In genomic region chr13:111944171-111944583, GRCh38 we compare ENCODE assay signal across 17 cellular contexts.
A peak's percentile ranks its signal among the peaks of the same experiment; 100 is the strongest.
DNase-seq lines count a peak whose midpoint lies in the region; ATAC-seq and TF ChIP-seq lines count a peak whose summit lies in the region.
"Had no signal": no experiment of that assay in that cellular context is flagged by ENCODE, and none has a peak within 500 bp of the region (broad histone marks: within the 10 kb centered on the region; RNA-seq: fewer than 3 reads in every experiment).

No MANE protein-coding gene starts in this region.

- no peaks in the 10 kb centered on the region for H4K20me1 ChIP-seq in BLaER1

- no peak overlapping the region for H3K4me3 Mint-ChIP-seq in osteocyte (ENCODE audit: unreplicated experiment)
- H3K4me3 Mint-ChIP-seq: B cell; CD4-positive, alpha-beta T cell had no signal

- ATAC-seq in left lobe of liver, result no peak

- no peaks in the 10 kb centered on the region for H3K36me3 ChIP-seq in BLaER1

- no peaks in the 10 kb centered on the region for H3K36me3 Mint-ChIP-seq in osteocyte (ENCODE audit: unreplicated experiment)

- no peak overlapping the region for H3K9ac ChIP-seq in BLaER1

- no peaks in the 10 kb centered on the region for H3K4me1 Mint-ChIP-seq in osteocyte (ENCODE audit: unreplicated experiment)
- H3K4me1 Mint-ChIP-seq: B cell had no signal

- H3K27ac Mint-ChIP-seq in osteocyte (ENCODE audit: unreplicated experiment), result no peak overlapping the region
- H3K27ac Mint-ChIP-seq: B cell; CD4-positive, alpha-beta T cell had no signal

- DNase-seq in DMS153 (lab: John Stamatoyannopoulos, UW) (peak; percentile 21), DMS153 treated with DMSO at 0.1 percent for 48 hours (lab: John Stamatoyannopoulos, UW; ENCODE audit: unreplicated experiment) (no peak), ecto neural progenitor cell (ENCODE audit: low spot score) (peak; percentile 43), osteocyte (ENCODE audit: extremely low spot score, unreplicated experiment) (peak; percentile 71), NCI-H146 treated with DMSO at 0.1 percent for 48 hours (lab: John Stamatoyannopoulos, UW; ENCODE audit: unreplicated experiment) (no peak), T-helper 2 cell (no peak), left lobe of liver (ENCODE audit: low spot score) (no peak)
- DNase-seq: CD4-positive, alpha-beta T cell; HCEC 1CT; NCI-H187 treated with DMSO at 0.1 percent for 48 hours; NCI-H2171; NCI-H510A; NCI-H82; PC-9 had no signal

- peaks cover 14% of the 10 kb centered on the region for H3K9me3 Mint-ChIP-seq in osteocyte (ENCODE audit: unreplicated experiment)
- H3K9me3 Mint-ChIP-seq: CD4-positive, alpha-beta T cell had no signal

- H3K4me2 ChIP-seq in BLaER1, result peak overlapping the region; percentile 11; the same call in 1 of the 2 replicates
- H3K4me2 ChIP-seq: PC-9 had no signal

- H3K4me3 ChIP-seq in BLaER1, result no peak overlapping the region
- H3K4me3 ChIP-seq: PC-9 had no signal

- no peaks in the 10 kb centered on the region for H3K9me3 ChIP-seq in BLaER1

- peaks cover 3% of the 10 kb centered on the region; the same call in 1 of the 2 replicates for H3K27me3 ChIP-seq in BLaER1

- H3K4me1 ChIP-seq in BLaER1, result peaks cover 16% of the 10 kb centered on the region

- no peak overlapping the region for H3K27ac ChIP-seq in BLaER1
- H3K27ac ChIP-seq: 22Rv1, PC-9 had no signal

- no peaks in the 10 kb centered on the region for H3K27me3 Mint-ChIP-seq in osteocyte (ENCODE audit: unreplicated experiment)

- TF ChIP-seq CTCF in osteocyte (IDR thresholded peaks at IDR 0.05), result no peak

Comparison
In these comparisons a context has a peak if more than half of its experiments do, and no peak if none do; other contexts are left out.
1. DNase-seq: peak in DMS153 (single experiment), ecto neural progenitor cell (single experiment) and osteocyte (single experiment); none in DMS153 treated with DMSO at 0.1 percent for 48 hours (single experiment), NCI-H146 treated with DMSO at 0.1 percent for 48 hours (single experiment), T-helper 2 cell (0 of 5) and left lobe of liver (single experiment).